ENCODE assay signal across 2 cellular contexts in the genomic region with DNA sequence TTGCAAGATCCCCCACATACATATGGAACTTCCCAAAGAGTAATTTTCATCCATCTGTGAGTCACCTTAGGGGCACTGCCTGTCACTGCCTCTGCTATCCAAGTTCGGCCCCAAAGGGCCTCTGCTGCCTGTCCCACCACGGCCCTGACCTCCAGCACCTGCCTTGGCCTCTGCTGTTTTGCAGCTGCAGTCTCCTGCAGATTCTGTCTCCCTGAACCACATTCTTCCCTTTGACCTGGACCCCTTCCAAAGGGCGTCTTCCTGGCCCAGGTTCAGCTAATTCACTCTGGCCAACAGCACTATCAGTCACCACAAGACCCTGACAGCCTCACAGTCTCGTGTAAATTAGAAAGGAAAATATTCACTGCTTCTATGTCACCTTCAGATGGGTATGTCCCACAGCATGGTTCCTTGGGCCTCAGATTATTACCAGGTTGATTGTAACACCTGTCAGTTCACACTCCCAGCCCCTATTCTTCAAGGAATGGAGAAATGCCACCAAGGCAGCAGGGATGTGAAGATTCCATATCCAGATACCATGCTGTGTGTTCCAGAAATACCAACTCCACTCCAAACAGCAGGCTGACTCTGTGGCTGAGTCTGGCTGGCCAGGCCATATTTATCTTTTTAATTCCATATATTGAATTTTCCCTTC.
TF ChIP-seq lines count a peak whose summit lies in the region.

No MANE protein-coding gene starts in this region.

TF ChIP-seq in Ishikawa, 13 proteins besides CTCF, POLR2A, EP300 and RAD21 (continued from another document):
- TF ChIP-seq MAX (IDR thresholded peaks at IDR 0.05) (no peak), TEAD4 (IDR thresholded peaks at IDR 0.05) (peak; percentile 59), TAF1 (IDR thresholded peaks at IDR 0.05; ENCODE audit: low read depth) (no peak), FOXM1 (IDR thresholded peaks at IDR 0.05; ENCODE audit: borderline replicate concordance, low read depth) (no peak), CREB1 (IDR thresholded peaks at IDR 0.05; ENCODE audit: low read depth) (no peak)
TF ChIP-seq in Ishikawa: peak in this region for 3.

TF ChIP-seq in HepG2, 621 proteins besides CTCF, POLR2A, EP300 and RAD21 (continued from another document):
- TF ChIP-seq ZFP36L2 (CRISPR knock-in tag; IDR thresholded peaks at IDR 0.05) (no peak), HNF4A (CRISPR knock-in tag; IDR thresholded peaks at IDR 0.05) (peak; percentile 47)
